ENCODE assay signal across 19 cellular contexts in genomic region chr14:87109271-87109670, GRCh38.
"Had no signal": no experiment of that assay in that cellular context is flagged by ENCODE, and none has a peak within 500 bp of the region (broad histone marks: within the 10 kb centered on the region; RNA-seq: fewer than 3 reads in every experiment).

No MANE protein-coding gene starts in this region.

- H3K4me2 ChIP-seq: hepatocyte had no signal

- H3K27ac ChIP-seq: foreskin keratinocyte, hepatocyte, neutrophil, right atrium auricular region, stomach, thoracic aorta, transverse colon had no signal

- H3K4me1 Mint-ChIP-seq: naive thymus-derived CD8-positive, alpha-beta T cell had no signal

- H3K4me3 Mint-ChIP-seq: naive thymus-derived CD8-positive, alpha-beta T cell had no signal

- H3K4me3 ChIP-seq: dorsolateral prefrontal cortex, hepatocyte, mucosa of descending colon, right atrium auricular region, stomach, thoracic aorta, transverse colon had no signal

- H3K4me1 ChIP-seq: right atrium auricular region, stomach, transverse colon had no signal

- H3K27me3 ChIP-seq: dorsolateral prefrontal cortex, foreskin keratinocyte, hepatocyte, neutrophil, right atrium auricular region, stomach, transverse colon had no signal

- DNase-seq: cortex of kidney; effector CD8-positive, alpha-beta T cell; head of caudate nucleus; left colon; left ventricle myocardium superior; mucosa of descending colon; naive thymus-derived CD8-positive, alpha-beta T cell; small intestine; stimulated activated CD4-positive, alpha-beta T cell treated with anti-CD3 and anti-CD28 coated beads, Interleukin-12 subunit alpha, Interleukin-12 subunit beta, amount 100 ng/mL, for 4 hours; stimulated activated naive CD4-positive, alpha-beta T cell; stomach; substantia nigra; transverse colon had no signal

- H3K36me3 ChIP-seq: neutrophil, right atrium auricular region, stomach, thoracic aorta, transverse colon had no signal

- H3K36me3 Mint-ChIP-seq: naive thymus-derived CD8-positive, alpha-beta T cell had no signal

- H3K79me2 ChIP-seq: hepatocyte had no signal

- H3K27me3 Mint-ChIP-seq: naive thymus-derived CD8-positive, alpha-beta T cell had no signal

- H3K9me3 ChIP-seq: neutrophil, right atrium auricular region, stomach, thoracic aorta, transverse colon had no signal

- H2AFZ ChIP-seq: hepatocyte had no signal

- ATAC-seq: left colon; left ventricle myocardium superior; mucosa of descending colon; naive thymus-derived CD8-positive, alpha-beta T cell had no signal

- H3K27ac Mint-ChIP-seq: naive thymus-derived CD8-positive, alpha-beta T cell had no signal
